Comparison of ENCODE assay signal across 15 cellular contexts in the genomic region with DNA sequence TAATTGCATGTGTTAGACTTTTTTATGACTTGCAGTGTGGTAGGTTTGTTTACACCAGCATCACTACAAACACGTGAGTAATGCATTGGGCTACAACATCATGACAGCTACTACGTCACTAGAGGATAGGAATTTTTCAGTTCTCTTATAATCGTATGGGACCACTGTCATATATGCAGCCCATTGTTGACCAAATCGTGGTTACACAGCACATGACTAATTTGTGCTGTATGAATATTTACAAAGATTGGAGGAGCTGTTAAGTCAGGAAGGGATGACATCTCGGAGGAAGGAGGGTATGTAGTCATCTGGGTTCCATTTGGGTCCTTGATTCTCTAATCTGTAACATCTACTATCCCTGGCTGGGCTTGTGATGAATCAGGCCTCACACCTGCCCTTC.
DNase-seq lines count a peak whose midpoint lies in the region; ATAC-seq and TF ChIP-seq lines count a peak whose summit lies in the region.
"Had no signal": no experiment of that assay in that cellular context is flagged by ENCODE, and none has a peak within 500 bp of the region (broad histone marks: within the 10 kb centered on the region; RNA-seq: fewer than 3 reads in every experiment).

No MANE protein-coding gene starts in this region.

- no peak overlapping the region for H2AFZ ChIP-seq in SK-N-SH (ENCODE audit: low read depth)
- H2AFZ ChIP-seq: GM23248 had no signal

- H3K27me3 ChIP-seq in SK-N-SH (ENCODE audit: insufficient read depth) = no peaks in the 10 kb centered on the region
- H3K27me3 ChIP-seq: BLaER1 had no signal

- no peaks in the 10 kb centered on the region for H3K9me3 Mint-ChIP-seq in activated naive CD8-positive, alpha-beta T cell treated with anti-CD3 and anti-CD28 coated beads, Interleukin-2, amount 50 U/mL, for 24 hours
- H3K9me3 Mint-ChIP-seq in activated naive CD8-positive, alpha-beta T cell treated with anti-CD3 and anti-CD28 coated beads for 36 hours = no peaks in the 10 kb centered on the region
- no peaks in the 10 kb centered on the region for H3K9me3 Mint-ChIP-seq in stimulated activated naive B cell treated with anti-CD40 and anti-IgM and Interleukin-4, amounts not matched to agents 10 μg/mL and 1 μg/mL and 100 μg/mL, for 72 hours

- no peak for TF ChIP-seq RAD21 in SK-N-SH (IDR thresholded peaks at IDR 0.05; ENCODE audit: low read length)

- H3K79me2 ChIP-seq in SK-N-SH (ENCODE audit: insufficient read depth) = no peaks in the 10 kb centered on the region

- ATAC-seq in activated naive CD8-positive, alpha-beta T cell treated with anti-CD3 and anti-CD28 coated beads, Interleukin-2, amount 50 U/mL, for 24 hours = peak; percentile 24
- no peak for ATAC-seq in stimulated activated naive B cell treated with anti-CD40 and anti-IgM and Interleukin-4, amounts not matched to agents 10 μg/mL and 1 μg/mL and 100 μg/mL, for 72 hours (replicated peaks)
- ATAC-seq: GM12878 had no signal

- H3K27me3 Mint-ChIP-seq in activated naive CD8-positive, alpha-beta T cell treated with anti-CD3 and anti-CD28 coated beads, Interleukin-2, amount 50 U/mL, for 24 hours = peaks cover 34% of the 10 kb centered on the region
- peaks cover 7% of the 10 kb centered on the region for H3K27me3 Mint-ChIP-seq in activated naive CD8-positive, alpha-beta T cell treated with anti-CD3 and anti-CD28 coated beads for 36 hours
- peaks cover 16 to 26% of the 10 kb centered on the region in 2 donors for H3K27me3 Mint-ChIP-seq in stimulated activated naive B cell treated with anti-CD40 and anti-IgM and Interleukin-4, amounts not matched to agents 10 μg/mL and 1 μg/mL and 100 μg/mL, for 72 hours

- H3K4me1 ChIP-seq in SK-N-SH (ENCODE audit: control insufficient read depth in 1 of 2, insufficient read depth in 2 of 2, low read depth in 1 of 2, low read length in 1 of 2) = peaks cover 0 to 19% of the 10 kb centered on the region in 2 experiments; a peak in 2 of 4 replicates
- H3K4me1 ChIP-seq: BLaER1 had no signal

- no peaks in the 10 kb centered on the region for H4K20me1 ChIP-seq in SK-N-SH (ENCODE audit: insufficient read depth)
- H4K20me1 ChIP-seq: BLaER1 had no signal

- H3K27ac ChIP-seq in SK-N-SH (ENCODE audit: low read depth in 2 of 2, low read length in 1 of 2) = peak overlapping the region in 1 of 2 experiments; percentile 47; a peak in 2 of 4 replicates
- H3K27ac ChIP-seq: 22Rv1, BLaER1, GM23248 had no signal

- DNase-seq in activated naive CD8-positive, alpha-beta T cell treated with anti-CD3 and anti-CD28 coated beads, Interleukin-2, amount 50 U/mL, for 24 hours = no peak
- DNase-seq in activated naive CD8-positive, alpha-beta T cell treated with anti-CD3 and anti-CD28 coated beads for 36 hours = no peak
- DNase-seq in SK-N-SH (no peak), fibroblast of villous mesenchyme (ENCODE audit: low read depth) (peak; percentile 82), Ammon's horn (ENCODE audit: low spot score) (no peak), anterior cingulate cortex (lab: John Stamatoyannopoulos, UW) (no peak)
- DNase-seq in stimulated activated naive B cell treated with anti-CD40 and anti-IgM and Interleukin-4, amounts not matched to agents 10 μg/mL and 1 μg/mL and 100 μg/mL, for 72 hours = no peak
- DNase-seq in activated CD4-positive, alpha-beta T cell treated with anti-CD3 and anti-CD28 coated beads for 4 hours = no peak
- DNase-seq: DMS53, GM23248, H7, IMR-90 had no signal

- H3K27ac Mint-ChIP-seq in activated naive CD8-positive, alpha-beta T cell treated with anti-CD3 and anti-CD28 coated beads, Interleukin-2, amount 50 U/mL, for 24 hours = no peak overlapping the region
- H3K27ac Mint-ChIP-seq in activated naive CD8-positive, alpha-beta T cell treated with anti-CD3 and anti-CD28 coated beads for 36 hours = no peak overlapping the region
- no peak overlapping the region for H3K27ac Mint-ChIP-seq in stimulated activated naive B cell treated with anti-CD40 and anti-IgM and Interleukin-4, amounts not matched to agents 10 μg/mL and 1 μg/mL and 100 μg/mL, for 72 hours

- no peak overlapping the region for H3K4me2 ChIP-seq in SK-N-SH
- H3K4me2 ChIP-seq: BLaER1 had no signal

- no peaks in the 10 kb centered on the region for H3K9me2 ChIP-seq in SK-N-SH

- TF ChIP-seq CTCF in SK-N-SH (IDR thresholded peaks at IDR 0.05) = no peak
- no peak for TF ChIP-seq CTCF in fibroblast of villous mesenchyme (IDR thresholded peaks at IDR 0.05; ENCODE audit: insufficient read depth, low read depth, low read length)

- no peaks in the 10 kb centered on the region for H3K36me3 ChIP-seq in SK-N-SH (replicated peaks in 1 of 2; ENCODE audit: control insufficient read depth in 1 of 2, insufficient read depth in 2 of 2, low read length in 1 of 2)
- H3K36me3 ChIP-seq: BLaER1 had no signal

- H3K4me1 Mint-ChIP-seq in activated naive CD8-positive, alpha-beta T cell treated with anti-CD3 and anti-CD28 coated beads, Interleukin-2, amount 50 U/mL, for 24 hours = no peaks in the 10 kb centered on the region
- H3K4me1 Mint-ChIP-seq in activated naive CD8-positive, alpha-beta T cell treated with anti-CD3 and anti-CD28 coated beads for 36 hours = no peaks in the 10 kb centered on the region
- no peaks in the 10 kb centered on the region for H3K4me1 Mint-ChIP-seq in stimulated activated naive B cell treated with anti-CD40 and anti-IgM and Interleukin-4, amounts not matched to agents 10 μg/mL and 1 μg/mL and 100 μg/mL, for 72 hours

- no peak for TF ChIP-seq EP300 in SK-N-SH (IDR thresholded peaks at IDR 0.05; ENCODE audit: borderline replicate concordance in 1 of 2, low read depth in 1 of 2, low read length in 1 of 2)

- H3K9ac ChIP-seq in SK-N-SH = no peak overlapping the region
- H3K9ac ChIP-seq: BLaER1, GM23248 had no signal

- no peaks in the 10 kb centered on the region for H3K9me3 ChIP-seq in SK-N-SH
- H3K9me3 ChIP-seq: BLaER1 had no signal

- H3K4me3 Mint-ChIP-seq in activated naive CD8-positive, alpha-beta T cell treated with anti-CD3 and anti-CD28 coated beads, Interleukin-2, amount 50 U/mL, for 24 hours = no peak overlapping the region
- no peak overlapping the region for H3K4me3 Mint-ChIP-seq in activated naive CD8-positive, alpha-beta T cell treated with anti-CD3 and anti-CD28 coated beads for 36 hours
- H3K4me3 Mint-ChIP-seq in stimulated activated naive B cell treated with anti-CD40 and anti-IgM and Interleukin-4, amounts not matched to agents 10 μg/mL and 1 μg/mL and 100 μg/mL, for 72 hours = no peak overlapping the region

- WGBS in SK-N-SH (ENCODE audit: low lambda C conversion rate) = 13% methylated on average over 5 of the region's 5 CpGs

- CTCF ChIA-PET in SK-N-SH (lab: Yijun Ruan, JAX) = interaction anchor here (1.7 to 3.8 kb wide), 2 partner anchors 10 to 272 kb away, joined by 4 to 20 read pairs; partner anchors contain the start of gene TNR

- POLR2A ChIA-PET in SK-N-SH (lab: Yijun Ruan, JAX) = no interaction called here

- H3K4me3 ChIP-seq in SK-N-SH (ENCODE audit: low read depth in 2 of 2, low read length in 1 of 2) = no peak overlapping the region
- H3K4me3 ChIP-seq in fibroblast of villous mesenchyme (ENCODE audit: low read depth, low read length) = no peak overlapping the region
- H3K4me3 ChIP-seq: BLaER1, GM12878, GM23248 had no signal

- H3K36me3 Mint-ChIP-seq in activated naive CD8-positive, alpha-beta T cell treated with anti-CD3 and anti-CD28 coated beads, Interleukin-2, amount 50 U/mL, for 24 hours (ENCODE audit: low read depth) = no peaks in the 10 kb centered on the region
- no peaks in the 10 kb centered on the region for H3K36me3 Mint-ChIP-seq in activated naive CD8-positive, alpha-beta T cell treated with anti-CD3 and anti-CD28 coated beads for 36 hours
- no peaks in the 10 kb centered on the region for H3K36me3 Mint-ChIP-seq in stimulated activated naive B cell treated with anti-CD40 and anti-IgM and Interleukin-4, amounts not matched to agents 10 μg/mL and 1 μg/mL and 100 μg/mL, for 72 hours

- no peaks in the 10 kb centered on the region for H3F3A ChIP-seq in SK-N-SH (replicated peaks; ENCODE audit: insufficient read depth)

TF ChIP-seq in SK-N-SH, 30 proteins besides CTCF, POLR2A, EP300 and RAD21:
- TF ChIP-seq YY1 (IDR thresholded peaks at IDR 0.05; ENCODE audit: low read depth) = no peak
- 0 out of 2 replicates have a peak, but pooled peaks have one; percentile 18 for TF ChIP-seq GATA2 (CRISPR knock-in tag; IDR thresholded peaks at IDR 0.05)
